Comparison of ENCODE assay signal across 1 cellular context in the genomic region with DNA sequence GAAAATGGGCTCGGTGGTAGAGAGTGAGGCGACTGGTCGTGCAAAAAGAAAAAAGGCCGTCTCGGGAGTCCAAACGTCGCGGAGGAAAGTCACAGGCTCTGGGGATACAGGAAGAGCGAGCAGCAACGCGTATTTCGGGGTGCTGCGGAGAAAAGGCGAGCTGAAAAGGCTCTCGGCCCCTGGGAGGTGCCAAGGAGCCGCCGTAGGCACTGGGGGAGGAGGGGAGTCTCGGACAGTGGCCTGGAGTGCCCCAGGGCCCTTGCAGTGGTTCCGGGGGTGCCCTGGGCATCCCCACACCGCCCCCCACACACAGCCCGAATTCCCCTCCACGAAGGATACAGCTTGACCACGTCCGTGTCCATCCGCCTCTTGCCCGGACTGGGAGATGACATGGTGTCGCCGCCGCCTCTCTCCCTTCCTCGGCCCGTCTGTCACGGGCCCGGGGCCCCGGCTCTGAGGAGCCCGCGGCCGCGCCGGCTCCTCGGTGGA.
TF ChIP-seq lines count a peak whose summit lies in the region.

No MANE protein-coding gene starts in this region.

TF ChIP-seq in HepG2, 621 proteins besides CTCF, POLR2A, EP300 and RAD21 (continued from another document and continues in another):
- 0 out of 2 replicates have a peak, but pooled peaks have one; percentile 34 for TF ChIP-seq ZNF724P (CRISPR knock-in tag; IDR thresholded peaks at IDR 0.05; ENCODE audit: borderline replicate concordance)
- TF ChIP-seq ZFP82 (CRISPR knock-in tag; IDR thresholded peaks at IDR 0.05; ENCODE audit: borderline replicate concordance), result no peak
- TF ChIP-seq ZMAT3 (CRISPR knock-in tag; conservative IDR thresholded peaks at IDR 0.05), result peak; percentile 63; the same call in 1 of the 2 replicates
- TF ChIP-seq, protein P1, sequence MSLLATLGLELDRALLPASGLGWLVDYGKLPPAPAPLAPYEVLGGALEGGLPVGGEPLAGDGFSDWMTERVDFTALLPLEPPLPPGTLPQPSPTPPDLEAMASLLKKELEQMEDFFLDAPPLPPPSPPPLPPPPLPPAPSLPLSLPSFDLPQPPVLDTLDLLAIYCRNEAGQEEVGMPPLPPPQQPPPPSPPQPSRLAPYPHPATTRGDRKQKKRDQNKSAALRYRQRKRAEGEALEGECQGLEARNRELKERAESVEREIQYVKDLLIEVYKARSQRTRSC (CRISPR knock-in tag; IDR thresholded peaks at IDR 0.05; ENCODE audit: low read depth), result peak; percentile 31; the same call in 1 of the 2 replicates
- TF ChIP-seq, protein P2, sequence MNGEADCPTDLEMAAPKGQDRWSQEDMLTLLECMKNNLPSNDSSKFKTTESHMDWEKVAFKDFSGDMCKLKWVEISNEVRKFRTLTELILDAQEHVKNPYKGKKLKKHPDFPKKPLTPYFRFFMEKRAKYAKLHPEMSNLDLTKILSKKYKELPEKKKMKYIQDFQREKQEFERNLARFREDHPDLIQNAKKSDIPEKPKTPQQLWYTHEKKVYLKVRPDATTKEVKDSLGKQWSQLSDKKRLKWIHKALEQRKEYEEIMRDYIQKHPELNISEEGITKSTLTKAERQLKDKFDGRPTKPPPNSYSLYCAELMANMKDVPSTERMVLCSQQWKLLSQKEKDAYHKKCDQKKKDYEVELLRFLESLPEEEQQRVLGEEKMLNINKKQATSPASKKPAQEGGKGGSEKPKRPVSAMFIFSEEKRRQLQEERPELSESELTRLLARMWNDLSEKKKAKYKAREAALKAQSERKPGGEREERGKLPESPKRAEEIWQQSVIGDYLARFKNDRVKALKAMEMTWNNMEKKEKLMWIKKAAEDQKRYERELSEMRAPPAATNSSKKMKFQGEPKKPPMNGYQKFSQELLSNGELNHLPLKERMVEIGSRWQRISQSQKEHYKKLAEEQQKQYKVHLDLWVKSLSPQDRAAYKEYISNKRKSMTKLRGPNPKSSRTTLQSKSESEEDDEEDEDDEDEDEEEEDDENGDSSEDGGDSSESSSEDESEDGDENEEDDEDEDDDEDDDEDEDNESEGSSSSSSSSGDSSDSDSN (CRISPR knock-in tag; IDR thresholded peaks at IDR 0.05), result peak; percentile 12; the same call in 1 of the 2 replicates
- no peak for TF ChIP-seq ZNF782 (CRISPR knock-in tag; IDR thresholded peaks at IDR 0.05; ENCODE audit: borderline replicate concordance)
- 0 out of 2 replicates have a peak, but pooled peaks have one; percentile 6 for TF ChIP-seq YEATS4 (CRISPR knock-in tag; IDR thresholded peaks at IDR 0.05; ENCODE audit: borderline replicate concordance)
- TF ChIP-seq, protein P3, sequence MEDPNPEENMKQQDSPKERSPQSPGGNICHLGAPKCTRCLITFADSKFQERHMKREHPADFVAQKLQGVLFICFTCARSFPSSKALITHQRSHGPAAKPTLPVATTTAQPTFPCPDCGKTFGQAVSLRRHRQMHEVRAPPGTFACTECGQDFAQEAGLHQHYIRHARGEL (CRISPR knock-in tag; IDR thresholded peaks at IDR 0.05), result no peak
- TF ChIP-seq HNRNPL (IDR thresholded peaks at IDR 0.05; ENCODE audit: low read depth, low read length), result 0 out of 2 replicates have a peak, but pooled peaks have one; percentile 34
- TF ChIP-seq, protein P4, sequence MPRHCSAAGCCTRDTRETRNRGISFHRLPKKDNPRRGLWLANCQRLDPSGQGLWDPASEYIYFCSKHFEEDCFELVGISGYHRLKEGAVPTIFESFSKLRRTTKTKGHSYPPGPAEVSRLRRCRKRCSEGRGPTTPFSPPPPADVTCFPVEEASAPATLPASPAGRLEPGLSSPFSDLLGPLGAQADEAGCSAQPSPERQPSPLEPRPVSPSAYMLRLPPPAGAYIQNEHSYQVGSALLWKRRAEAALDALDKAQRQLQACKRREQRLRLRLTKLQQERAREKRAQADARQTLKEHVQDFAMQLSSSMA (CRISPR knock-in tag; IDR thresholded peaks at IDR 0.05), result peak; percentile 66; the same call in 1 of the 2 replicates
- TF ChIP-seq KDM2A (CRISPR knock-in tag; IDR thresholded peaks at IDR 0.05; ENCODE audit: borderline replicate concordance, low read depth), result 0 out of 2 replicates have a peak, but pooled peaks have one; percentile 1
- TF ChIP-seq JARID2 (CRISPR knock-in tag; IDR thresholded peaks at IDR 0.05; ENCODE audit: insufficient replicate concordance), result no peak
- no peak for TF ChIP-seq CBX2 (IDR thresholded peaks at IDR 0.05; ENCODE audit: low read depth, low read length)
- no peak for TF ChIP-seq CBX2 (CRISPR knock-in tag; IDR thresholded peaks at IDR 0.05; ENCODE audit: low read depth)
- TF ChIP-seq, protein P5, sequence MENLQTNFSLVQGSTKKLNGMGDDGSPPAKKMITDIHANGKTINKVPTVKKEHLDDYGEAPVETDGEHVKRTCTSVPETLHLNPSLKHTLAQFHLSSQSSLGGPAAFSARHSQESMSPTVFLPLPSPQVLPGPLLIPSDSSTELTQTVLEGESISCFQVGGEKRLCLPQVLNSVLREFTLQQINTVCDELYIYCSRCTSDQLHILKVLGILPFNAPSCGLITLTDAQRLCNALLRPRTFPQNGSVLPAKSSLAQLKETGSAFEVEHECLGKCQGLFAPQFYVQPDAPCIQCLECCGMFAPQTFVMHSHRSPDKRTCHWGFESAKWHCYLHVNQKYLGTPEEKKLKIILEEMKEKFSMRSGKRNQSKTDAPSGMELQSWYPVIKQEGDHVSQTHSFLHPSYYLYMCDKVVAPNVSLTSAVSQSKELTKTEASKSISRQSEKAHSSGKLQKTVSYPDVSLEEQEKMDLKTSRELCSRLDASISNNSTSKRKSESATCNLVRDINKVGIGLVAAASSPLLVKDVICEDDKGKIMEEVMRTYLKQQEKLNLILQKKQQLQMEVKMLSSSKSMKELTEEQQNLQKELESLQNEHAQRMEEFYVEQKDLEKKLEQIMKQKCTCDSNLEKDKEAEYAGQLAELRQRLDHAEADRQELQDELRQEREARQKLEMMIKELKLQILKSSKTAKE (CRISPR knock-in tag; IDR thresholded peaks at IDR 0.05; ENCODE audit: borderline replicate concordance), result no peak
- TF ChIP-seq, protein P6, sequence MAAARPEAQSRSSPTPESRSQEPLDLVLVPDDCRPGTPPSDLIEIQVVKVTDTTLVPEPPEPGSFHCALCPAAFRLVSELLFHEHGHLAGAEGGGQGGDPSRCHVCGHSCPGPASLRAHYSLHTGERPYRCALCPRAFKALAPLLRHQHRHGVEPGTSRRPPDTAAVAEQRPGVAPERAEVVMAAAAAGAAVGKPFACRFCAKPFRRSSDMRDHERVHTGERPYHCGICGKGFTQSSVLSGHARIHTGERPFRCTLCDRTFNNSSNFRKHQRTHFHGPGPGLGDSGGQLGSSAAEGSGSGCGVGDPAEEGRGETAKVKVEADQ (CRISPR knock-in tag; IDR thresholded peaks at IDR 0.05; ENCODE audit: borderline replicate concordance), result 0 out of 2 replicates have a peak, but pooled peaks have one; percentile 12
- TF ChIP-seq TOPORS (CRISPR knock-in tag; IDR thresholded peaks at IDR 0.05), result 0 out of 2 replicates have a peak, but pooled peaks have one; percentile 7
- no peak for TF ChIP-seq ZNF282 (IDR thresholded peaks at IDR 0.05; ENCODE audit: partially characterized antibody)
- TF ChIP-seq, protein P7, sequence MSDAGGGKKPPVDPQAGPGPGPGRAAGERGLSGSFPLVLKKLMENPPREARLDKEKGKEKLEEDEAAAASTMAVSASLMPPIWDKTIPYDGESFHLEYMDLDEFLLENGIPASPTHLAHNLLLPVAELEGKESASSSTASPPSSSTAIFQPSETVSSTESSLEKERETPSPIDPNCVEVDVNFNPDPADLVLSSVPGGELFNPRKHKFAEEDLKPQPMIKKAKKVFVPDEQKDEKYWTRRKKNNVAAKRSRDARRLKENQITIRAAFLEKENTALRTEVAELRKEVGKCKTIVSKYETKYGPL (CRISPR knock-in tag; IDR thresholded peaks at IDR 0.05), result no peak
- TF ChIP-seq, protein P8, sequence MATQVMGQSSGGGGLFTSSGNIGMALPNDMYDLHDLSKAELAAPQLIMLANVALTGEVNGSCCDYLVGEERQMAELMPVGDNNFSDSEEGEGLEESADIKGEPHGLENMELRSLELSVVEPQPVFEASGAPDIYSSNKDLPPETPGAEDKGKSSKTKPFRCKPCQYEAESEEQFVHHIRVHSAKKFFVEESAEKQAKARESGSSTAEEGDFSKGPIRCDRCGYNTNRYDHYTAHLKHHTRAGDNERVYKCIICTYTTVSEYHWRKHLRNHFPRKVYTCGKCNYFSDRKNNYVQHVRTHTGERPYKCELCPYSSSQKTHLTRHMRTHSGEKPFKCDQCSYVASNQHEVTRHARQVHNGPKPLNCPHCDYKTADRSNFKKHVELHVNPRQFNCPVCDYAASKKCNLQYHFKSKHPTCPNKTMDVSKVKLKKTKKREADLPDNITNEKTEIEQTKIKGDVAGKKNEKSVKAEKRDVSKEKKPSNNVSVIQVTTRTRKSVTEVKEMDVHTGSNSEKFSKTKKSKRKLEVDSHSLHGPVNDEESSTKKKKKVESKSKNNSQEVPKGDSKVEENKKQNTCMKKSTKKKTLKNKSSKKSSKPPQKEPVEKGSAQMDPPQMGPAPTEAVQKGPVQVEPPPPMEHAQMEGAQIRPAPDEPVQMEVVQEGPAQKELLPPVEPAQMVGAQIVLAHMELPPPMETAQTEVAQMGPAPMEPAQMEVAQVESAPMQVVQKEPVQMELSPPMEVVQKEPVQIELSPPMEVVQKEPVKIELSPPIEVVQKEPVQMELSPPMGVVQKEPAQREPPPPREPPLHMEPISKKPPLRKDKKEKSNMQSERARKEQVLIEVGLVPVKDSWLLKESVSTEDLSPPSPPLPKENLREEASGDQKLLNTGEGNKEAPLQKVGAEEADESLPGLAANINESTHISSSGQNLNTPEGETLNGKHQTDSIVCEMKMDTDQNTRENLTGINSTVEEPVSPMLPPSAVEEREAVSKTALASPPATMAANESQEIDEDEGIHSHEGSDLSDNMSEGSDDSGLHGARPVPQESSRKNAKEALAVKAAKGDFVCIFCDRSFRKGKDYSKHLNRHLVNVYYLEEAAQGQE (IDR thresholded peaks at IDR 0.05; ENCODE audit: borderline replicate concordance in 1 of 2, low read depth in 1 of 2, low read length in 2 of 2), result no peak; a peak in 1 of 4 replicates
- TF ChIP-seq BORCS8-MEF2B (CRISPR knock-in tag; IDR thresholded peaks at IDR 0.05), result 0 out of 2 replicates have a peak, but pooled peaks have one; percentile 19
- no peak for TF ChIP-seq SNAPC2 (CRISPR knock-in tag; IDR thresholded peaks at IDR 0.05)
- no peak for TF ChIP-seq AGO1 (IDR thresholded peaks at IDR 0.05; ENCODE audit: low read depth, low read length, poor library complexity, severe bottlenecking)
- no peak for TF ChIP-seq HDAC6 (IDR thresholded peaks at IDR 0.05; ENCODE audit: low read depth, low read length)
- 0 out of 2 replicates have a peak, but pooled peaks have one; percentile 41 for TF ChIP-seq SMYD3 (CRISPR knock-in tag; IDR thresholded peaks at IDR 0.05)
- 0 out of 2 replicates have a peak, but pooled peaks have one; percentile 10 for TF ChIP-seq ZNF547 (CRISPR knock-in tag; IDR thresholded peaks at IDR 0.05)
- TF ChIP-seq, protein P9, sequence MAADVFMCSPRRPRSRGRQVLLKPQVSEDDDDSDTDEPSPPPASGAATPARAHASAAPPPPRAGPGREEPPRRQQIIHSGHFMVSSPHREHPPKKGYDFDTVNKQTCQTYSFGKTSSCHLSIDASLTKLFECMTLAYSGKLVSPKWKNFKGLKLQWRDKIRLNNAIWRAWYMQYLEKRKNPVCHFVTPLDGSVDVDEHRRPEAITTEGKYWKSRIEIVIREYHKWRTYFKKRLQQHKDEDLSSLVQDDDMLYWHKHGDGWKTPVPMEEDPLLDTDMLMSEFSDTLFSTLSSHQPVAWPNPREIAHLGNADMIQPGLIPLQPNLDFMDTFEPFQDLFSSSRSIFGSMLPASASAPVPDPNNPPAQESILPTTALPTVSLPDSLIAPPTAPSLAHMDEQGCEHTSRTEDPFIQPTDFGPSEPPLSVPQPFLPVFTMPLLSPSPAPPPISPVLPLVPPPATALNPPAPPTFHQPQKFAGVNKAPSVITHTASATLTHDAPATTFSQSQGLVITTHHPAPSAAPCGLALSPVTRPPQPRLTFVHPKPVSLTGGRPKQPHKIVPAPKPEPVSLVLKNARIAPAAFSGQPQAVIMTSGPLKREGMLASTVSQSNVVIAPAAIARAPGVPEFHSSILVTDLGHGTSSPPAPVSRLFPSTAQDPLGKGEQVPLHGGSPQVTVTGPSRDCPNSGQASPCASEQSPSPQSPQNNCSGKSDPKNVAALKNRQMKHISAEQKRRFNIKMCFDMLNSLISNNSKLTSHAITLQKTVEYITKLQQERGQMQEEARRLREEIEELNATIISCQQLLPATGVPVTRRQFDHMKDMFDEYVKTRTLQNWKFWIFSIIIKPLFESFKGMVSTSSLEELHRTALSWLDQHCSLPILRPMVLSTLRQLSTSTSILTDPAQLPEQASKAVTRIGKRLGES (CRISPR knock-in tag; IDR thresholded peaks at IDR 0.05; ENCODE audit: borderline replicate concordance), result no peak
- TF ChIP-seq NFYB (CRISPR knock-in tag; IDR thresholded peaks at IDR 0.05), result no peak
- TF ChIP-seq SRSF1 (optimal IDR thresholded peaks at IDR 0.05; ENCODE audit: low read depth, low read length), result peak; percentile 7
- TF ChIP-seq, protein P10, sequence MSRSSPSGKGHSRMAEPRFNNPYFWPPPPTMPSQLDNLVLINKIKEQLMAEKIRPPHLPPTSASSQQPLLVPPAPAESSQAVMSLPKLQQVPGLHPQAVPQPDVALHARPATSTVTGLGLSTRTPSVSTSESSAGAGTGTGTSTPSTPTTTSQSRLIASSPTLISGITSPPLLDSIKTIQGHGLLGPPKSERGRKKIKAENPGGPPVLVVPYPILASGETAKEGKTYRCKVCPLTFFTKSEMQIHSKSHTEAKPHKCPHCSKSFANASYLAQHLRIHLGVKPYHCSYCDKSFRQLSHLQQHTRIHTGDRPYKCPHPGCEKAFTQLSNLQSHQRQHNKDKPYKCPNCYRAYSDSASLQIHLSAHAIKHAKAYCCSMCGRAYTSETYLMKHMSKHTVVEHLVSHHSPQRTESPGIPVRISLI (CRISPR knock-in tag; IDR thresholded peaks at IDR 0.05; ENCODE audit: borderline replicate concordance), result no peak
- no peak for TF ChIP-seq MIER3 (CRISPR knock-in tag; IDR thresholded peaks at IDR 0.05; ENCODE audit: borderline replicate concordance)
- TF ChIP-seq, protein P11, sequence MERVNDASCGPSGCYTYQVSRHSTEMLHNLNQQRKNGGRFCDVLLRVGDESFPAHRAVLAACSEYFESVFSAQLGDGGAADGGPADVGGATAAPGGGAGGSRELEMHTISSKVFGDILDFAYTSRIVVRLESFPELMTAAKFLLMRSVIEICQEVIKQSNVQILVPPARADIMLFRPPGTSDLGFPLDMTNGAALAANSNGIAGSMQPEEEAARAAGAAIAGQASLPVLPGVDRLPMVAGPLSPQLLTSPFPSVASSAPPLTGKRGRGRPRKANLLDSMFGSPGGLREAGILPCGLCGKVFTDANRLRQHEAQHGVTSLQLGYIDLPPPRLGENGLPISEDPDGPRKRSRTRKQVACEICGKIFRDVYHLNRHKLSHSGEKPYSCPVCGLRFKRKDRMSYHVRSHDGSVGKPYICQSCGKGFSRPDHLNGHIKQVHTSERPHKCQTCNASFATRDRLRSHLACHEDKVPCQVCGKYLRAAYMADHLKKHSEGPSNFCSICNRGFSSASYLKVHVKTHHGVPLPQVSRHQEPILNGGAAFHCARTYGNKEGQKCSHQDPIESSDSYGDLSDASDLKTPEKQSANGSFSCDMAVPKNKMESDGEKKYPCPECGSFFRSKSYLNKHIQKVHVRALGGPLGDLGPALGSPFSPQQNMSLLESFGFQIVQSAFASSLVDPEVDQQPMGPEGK (CRISPR knock-in tag; IDR thresholded peaks at IDR 0.05), result 0 out of 2 replicates have a peak, but pooled peaks have one; percentile 32
- TF ChIP-seq ZNF333 (CRISPR knock-in tag; IDR thresholded peaks at IDR 0.05; ENCODE audit: borderline replicate concordance), result 0 out of 2 replicates have a peak, but pooled peaks have one; percentile 26
- no peak for TF ChIP-seq TOE1 (CRISPR knock-in tag; IDR thresholded peaks at IDR 0.05)
- TF ChIP-seq MZF1 (CRISPR knock-in tag; IDR thresholded peaks at IDR 0.05; ENCODE audit: borderline replicate concordance), result no peak
- TF ChIP-seq RARA (CRISPR knock-in tag; IDR thresholded peaks at IDR 0.05), result no peak
- peak; percentile 74 for TF ChIP-seq AGO2 (optimal IDR thresholded peaks at IDR 0.05; ENCODE audit: low read depth, low read length)
- TF ChIP-seq NKX3-1 (CRISPR knock-in tag; IDR thresholded peaks at IDR 0.05), result no peak
- peak; percentile 4 for TF ChIP-seq ZFX (CRISPR knock-in tag; IDR thresholded peaks at IDR 0.05; ENCODE audit: low read depth)
- 0 out of 2 replicates have a peak, but pooled peaks have one; percentile 35 for TF ChIP-seq IRX3 (CRISPR knock-in tag; IDR thresholded peaks at IDR 0.05; ENCODE audit: borderline replicate concordance, low read depth)
